17 cellular contexts compared by ENCODE assay signal in the genomic region with DNA sequence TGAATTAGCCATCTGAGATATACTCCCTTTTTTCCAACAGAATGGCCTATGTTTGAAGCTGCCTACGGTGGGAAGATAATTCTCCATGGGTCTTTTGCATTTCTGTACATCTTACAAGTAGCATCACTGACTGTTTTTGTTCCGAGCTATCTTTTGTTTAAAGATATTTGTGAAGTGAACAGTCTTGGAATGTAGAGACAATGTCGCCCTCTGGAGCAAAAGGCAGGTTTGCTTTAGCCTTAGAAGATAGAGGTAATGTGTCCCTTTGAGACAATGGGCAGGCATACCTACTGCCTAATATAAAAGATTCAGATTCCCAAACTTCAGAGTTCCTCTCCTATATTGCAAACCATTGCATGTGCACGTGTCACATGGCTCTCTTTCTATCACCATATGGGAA.
DNase-seq lines count a peak whose midpoint lies in the region; TF ChIP-seq lines count a peak whose summit lies in the region.
"Had no signal": no experiment of that assay in that cellular context is flagged by ENCODE, and none has a peak within 500 bp of the region (broad histone marks: within the 10 kb centered on the region; RNA-seq: fewer than 3 reads in every experiment).

No MANE protein-coding gene starts in this region.

- H3K27me3 ChIP-seq in breast epithelium (no peaks in the 10 kb centered on the region), OCI-LY3 (ENCODE audit: low read depth, low read length) (no peaks in the 10 kb centered on the region), spleen (replicated peaks in 1 of 7) (no peaks in the 10 kb centered on the region)
- H3K27me3 ChIP-seq: BLaER1 had no signal

- POLR2A ChIA-PET in MCF 10A (lab: Yijun Ruan, JAX): no interaction called here

- H3K36me3 ChIP-seq in breast epithelium (no peaks in the 10 kb centered on the region), OCI-LY3 (replicated peaks; ENCODE audit: low read depth, low read length) (no peaks in the 10 kb centered on the region), spleen (no peaks in the 10 kb centered on the region)
- H3K36me3 ChIP-seq: BLaER1 had no signal

- H3K4me3 ChIP-seq in breast epithelium: no peak overlapping the region
- no peak overlapping the region for H3K4me3 ChIP-seq in OCI-LY3 (ENCODE audit: low read length)
- H3K4me3 ChIP-seq in choroid plexus epithelial cell (ENCODE audit: low read depth, low read length): no peak overlapping the region
- no peak overlapping the region for H3K4me3 ChIP-seq in spleen
- H3K4me3 ChIP-seq: BLaER1 had no signal

- TF ChIP-seq CTCF in MCF 10A (IDR thresholded peaks at IDR 0.05; ENCODE audit: unreplicated experiment) (no peak), breast epithelium (IDR thresholded peaks at IDR 0.05) (no peak), OCI-LY3 (IDR thresholded peaks at IDR 0.05; ENCODE audit: low read depth, low read length) (peak; percentile 26; the same call in 1 of the 2 replicates), choroid plexus epithelial cell (conservative IDR thresholded peaks at IDR 0.05; ENCODE audit: low read depth, low read length) (peak; percentile 24), spleen (IDR thresholded peaks at IDR 0.05 in 8 of 11, conservative IDR thresholded peaks at IDR 0.05 in 3 of 11) (no peak)

- H3K36me3 Mint-ChIP-seq in MCF 10A (ENCODE audit: insufficient read depth, unreplicated experiment): no peaks in the 10 kb centered on the region
- H3K36me3 Mint-ChIP-seq: CD8-positive, alpha-beta T cell had no signal

- H3K4me3 Mint-ChIP-seq in MCF 10A (ENCODE audit: unreplicated experiment): no peak overlapping the region
- H3K4me3 Mint-ChIP-seq: CD8-positive, alpha-beta T cell; H9 had no signal

- H3K79me2 ChIP-seq in OCI-LY3 (ENCODE audit: low read length): no peaks in the 10 kb centered on the region

- 78 to 91% (median 82%) methylated on average over 4 of the region's 4 CpGs for WGBS in spleen, 5 donors

- H2AFZ ChIP-seq in OCI-LY3 (ENCODE audit: low read depth, low read length): no peak overlapping the region

- no peaks in the 10 kb centered on the region for H3K9me3 ChIP-seq in breast epithelium
- H3K9me3 ChIP-seq in OCI-LY3 (ENCODE audit: insufficient read depth, low read length): no peaks in the 10 kb centered on the region
- H3K9me3 ChIP-seq in spleen: no peaks in the 10 kb centered on the region
- H3K9me3 ChIP-seq: BLaER1 had no signal

- CTCF ChIA-PET in MCF 10A (lab: Yijun Ruan, JAX): interaction anchor here (0.6 to 0.7 kb wide), 2 partner anchors 137 to 1158 kb away, joined by 3 read pairs; no protein-coding TSS in a partner anchor

- no peak overlapping the region for H3K27ac Mint-ChIP-seq in MCF 10A (ENCODE audit: low read depth, unreplicated experiment)
- H3K27ac Mint-ChIP-seq: CD8-positive, alpha-beta T cell; H9 had no signal

- DNase-seq in MCF 10A (ENCODE audit: unreplicated experiment) (peak; percentile 7), breast epithelium (ENCODE audit: low spot score in 2 of 2) (no peak), choroid plexus epithelial cell (ENCODE audit: low read depth) (peak; percentile 16), Ammon's horn (ENCODE audit: low spot score) (no peak), spleen (no peak), OCI-M1 (lab: John Stamatoyannopoulos, UW) (no peak)
- DNase-seq: CD8-positive, alpha-beta T cell; DMS53; H9; IMR-90; NCI-H1105; NCI-H2081; NCI-H446 treated with DMSO at 0.1 percent for 48 hours had no signal

- H3K4me1 ChIP-seq in breast epithelium: no peaks in the 10 kb centered on the region
- no peaks in the 10 kb centered on the region for H3K4me1 ChIP-seq in OCI-LY3 (ENCODE audit: low read length)
- no peaks in the 10 kb centered on the region for H3K4me1 ChIP-seq in spleen
- H3K4me1 ChIP-seq: BLaER1 had no signal

- no peaks in the 10 kb centered on the region for H3K4me1 Mint-ChIP-seq in MCF 10A (ENCODE audit: insufficient read depth, unreplicated experiment)
- H3K4me1 Mint-ChIP-seq: H9 had no signal

- no peaks in the 10 kb centered on the region for H3K9me3 Mint-ChIP-seq in MCF 10A (ENCODE audit: unreplicated experiment)
- H3K9me3 Mint-ChIP-seq: CD8-positive, alpha-beta T cell had no signal

- intact Hi-C loops in MCF 10A (cut with micrococcal nuclease): no loop called here
- intact Hi-C loops in breast epithelium (cut with DNase I; ENCODE audit: low total_unique reads): no loop called here
- intact Hi-C loops in spleen (cut with DNase I; ENCODE audit: low total_unique reads): no loop called here

- TF ChIP-seq POLR2A in breast epithelium (IDR thresholded peaks at IDR 0.05) (no peak), spleen (IDR thresholded peaks at IDR 0.05) (no peak)

- H3K27ac ChIP-seq in breast epithelium (no peak overlapping the region), OCI-LY3 (ENCODE audit: low read length) (no peak overlapping the region), spleen (no peak overlapping the region)
- H3K27ac ChIP-seq: BLaER1, HL-60, RWPE1 had no signal

- no peak overlapping the region for H3K9ac ChIP-seq in OCI-LY3 (ENCODE audit: low read length)
- H3K9ac ChIP-seq: BLaER1 had no signal

- H3K27me3 Mint-ChIP-seq in MCF 10A (ENCODE audit: insufficient read depth, unreplicated experiment): no peaks in the 10 kb centered on the region

- BruUV-seq in MCF 10A (replicated peaks; lab: Mats Ljungman, UMichigan): no TSS peak

- no peak overlapping the region for H3K4me2 ChIP-seq in OCI-LY3 (ENCODE audit: low read length)
- H3K4me2 ChIP-seq: BLaER1 had no signal

- no peaks in the 10 kb centered on the region for H4K20me1 ChIP-seq in OCI-LY3 (ENCODE audit: insufficient read depth, low read length)
- H4K20me1 ChIP-seq: BLaER1 had no signal

Comparison
In these comparisons a context has a peak if more than half of its experiments do, and no peak if none do; other contexts are left out.
1. DNase-seq: peak in MCF 10A (single experiment) and choroid plexus epithelial cell (single experiment); none in breast epithelium (0 of 2), Ammon's horn (single experiment), spleen (single experiment) and OCI-M1 (single experiment).
2. CTCF ChIP-seq: peak in OCI-LY3 (single experiment) and choroid plexus epithelial cell (single experiment); none in MCF 10A (single experiment), breast epithelium (0 of 3) and spleen (0 of 11).